8 cellular contexts compared by ENCODE assay signal in genomic region chr1:222654849-222655248, GRCh38. TPM values are rescaled to one million over a fixed set of nuclear protein-coding genes. Genes with fewer than 3 reads are reported as not detected.
A peak's percentile ranks its signal among the peaks of the same experiment; 100 is the strongest.
DNase-seq lines count a peak whose midpoint lies in the region; ATAC-seq and TF ChIP-seq lines count a peak whose summit lies in the region.

No MANE protein-coding gene starts in this region.

- no peaks in the 10 kb centered on the region for H4K20me1 ChIP-seq in SU-DHL-6 (ENCODE audit: low read depth, low read length)

- no peaks in the 10 kb centered on the region for H3K27me3 Mint-ChIP-seq in activated naive CD8-positive, alpha-beta T cell treated with anti-CD3 and anti-CD28 coated beads, Interleukin-2, amount 50 U/mL, for 24 hours
- H3K27me3 Mint-ChIP-seq in glutamatergic neuron (ENCODE audit: unreplicated experiment): no peaks in the 10 kb centered on the region

- no peaks in the 10 kb centered on the region for H3K9me2 ChIP-seq in SU-DHL-6 (replicated peaks; ENCODE audit: insufficient read depth, low read length)

- peak; percentile 59 for DNase-seq in activated naive CD8-positive, alpha-beta T cell treated with anti-CD3 and anti-CD28 coated beads, Interleukin-2, amount 50 U/mL, for 24 hours
- peak; percentile 49 for DNase-seq in pulmonary artery endothelial cell (ENCODE audit: low read depth, low spot score)
- no peak for DNase-seq in glutamatergic neuron
- no peak for DNase-seq in RKO (ENCODE audit: low spot score)
- no peak for DNase-seq in NCI-H345 (lab: John Stamatoyannopoulos, UW)

- H3K9me3 ChIP-seq in SU-DHL-6 (ENCODE audit: insufficient read depth, low read length): no peaks in the 10 kb centered on the region

- ATAC-seq in GM18511 (IDR thresholded peaks at IDR 0.05; ENCODE audit: unreplicated experiment): peak; percentile 96
- ATAC-seq in HG02970 (IDR thresholded peaks at IDR 0.05; ENCODE audit: low FRiP score, unreplicated experiment): peak; percentile 92
- ATAC-seq in activated naive CD8-positive, alpha-beta T cell treated with anti-CD3 and anti-CD28 coated beads, Interleukin-2, amount 50 U/mL, for 24 hours: peak; percentile 91

- no peaks in the 10 kb centered on the region for H3K27me3 ChIP-seq in SU-DHL-6 (ENCODE audit: low read length)

- peak overlapping the region; percentile 37 for H3K4me2 ChIP-seq in SU-DHL-6 (ENCODE audit: low read depth, low read length, poor library complexity, severe bottlenecking)

- TF ChIP-seq CTCF in SU-DHL-6 (IDR thresholded peaks at IDR 0.05; ENCODE audit: insufficient read depth, low read length, poor library complexity, severe bottlenecking): no peak
- TF ChIP-seq CTCF in glutamatergic neuron (IDR thresholded peaks at IDR 0.05; ENCODE audit: partially characterized antibody, unreplicated experiment): no peak

- peaks cover 7% of the 10 kb centered on the region; the same call in 1 of the 2 replicates for H3F3A ChIP-seq in SU-DHL-6 (ENCODE audit: insufficient read depth)

- no peak overlapping the region for H2AFZ ChIP-seq in SU-DHL-6 (ENCODE audit: low read depth, low read length, severe bottlenecking)

- H3K4me3 Mint-ChIP-seq in activated naive CD8-positive, alpha-beta T cell treated with anti-CD3 and anti-CD28 coated beads, Interleukin-2, amount 50 U/mL, for 24 hours: peak overlapping the region; percentile 41
- H3K4me3 Mint-ChIP-seq in glutamatergic neuron (ENCODE audit: unreplicated experiment): no peak overlapping the region

- H3K4me3 ChIP-seq in SU-DHL-6 (ENCODE audit: insufficient read depth, low read length, poor library complexity, severe bottlenecking): no peak overlapping the region

- H3K9me3 Mint-ChIP-seq in activated naive CD8-positive, alpha-beta T cell treated with anti-CD3 and anti-CD28 coated beads, Interleukin-2, amount 50 U/mL, for 24 hours: no peaks in the 10 kb centered on the region
- H3K9me3 Mint-ChIP-seq in glutamatergic neuron (ENCODE audit: unreplicated experiment): peaks cover 3% of the 10 kb centered on the region

- H3K36me3 Mint-ChIP-seq in activated naive CD8-positive, alpha-beta T cell treated with anti-CD3 and anti-CD28 coated beads, Interleukin-2, amount 50 U/mL, for 24 hours (ENCODE audit: low read depth): peaks cover 79% of the 10 kb centered on the region
- H3K36me3 Mint-ChIP-seq in glutamatergic neuron (ENCODE audit: unreplicated experiment): no peaks in the 10 kb centered on the region

- H3K4me1 Mint-ChIP-seq in activated naive CD8-positive, alpha-beta T cell treated with anti-CD3 and anti-CD28 coated beads, Interleukin-2, amount 50 U/mL, for 24 hours: peaks cover 57% of the 10 kb centered on the region
- no peaks in the 10 kb centered on the region for H3K4me1 Mint-ChIP-seq in glutamatergic neuron (ENCODE audit: low read depth, unreplicated experiment)

- peaks cover 59% of the 10 kb centered on the region; the same call in 1 of the 2 replicates for H3K36me3 ChIP-seq in SU-DHL-6 (ENCODE audit: low read length)

- H3K9ac ChIP-seq in SU-DHL-6 (ENCODE audit: low read length): no peak overlapping the region

- H3K27ac ChIP-seq in SU-DHL-6 (ENCODE audit: low read depth, low read length): peak overlapping the region; percentile 36

- peak overlapping the region; percentile 88 for H3K27ac Mint-ChIP-seq in activated naive CD8-positive, alpha-beta T cell treated with anti-CD3 and anti-CD28 coated beads, Interleukin-2, amount 50 U/mL, for 24 hours
- no peak overlapping the region for H3K27ac Mint-ChIP-seq in glutamatergic neuron (ENCODE audit: unreplicated experiment)

- no peaks in the 10 kb centered on the region for H3K79me2 ChIP-seq in SU-DHL-6 (ENCODE audit: insufficient read depth, low read length)

RNA-seq across cellular contexts. Expression of gene MIA3, which starts 37.0 kb away (rescaled TPM):
- total RNA-seq in pulmonary artery endothelial cell (30.3 and 52.9 TPM in 2 replicates), glutamatergic neuron (ENCODE audit: unreplicated experiment) (65.4 TPM)

RNA-seq across cellular contexts. Expression of gene AIDA, which starts 57.4 kb away (rescaled TPM):
- 52.4 and 57.1 TPM in 2 replicates for total RNA-seq in pulmonary artery endothelial cell
- 73.3 TPM for total RNA-seq in glutamatergic neuron (ENCODE audit: unreplicated experiment)

RNA-seq across cellular contexts. Expression of gene BROX, which starts 57.5 kb away (rescaled TPM):
- total RNA-seq in pulmonary artery endothelial cell (32.0 and 49.1 TPM in 2 replicates), glutamatergic neuron (ENCODE audit: unreplicated experiment) (19.0 TPM)

Comparison
In these comparisons a context has a peak if more than half of its experiments do, and no peak if none do; other contexts are left out.
1. DNase-seq: peak in activated naive CD8-positive, alpha-beta T cell treated with anti-CD3 and anti-CD28 coated beads, Interleukin-2, amount 50 U/mL, for 24 hours (single experiment) and pulmonary artery endothelial cell (single experiment); none in glutamatergic neuron (single experiment), RKO (single experiment) and NCI-H345 (single experiment).
2. Peak in every context shown above with its lines, with median percentiles within 50 percentile points of each other: ATAC-seq.